Comparison of ENCODE assay signal across 2 cellular contexts in genomic region chr11:73571982-73572381, GRCh38. TPM values are rescaled to one million over a fixed set of nuclear protein-coding genes. Genes with fewer than 3 reads are reported as not detected.
DNase-seq lines count a peak whose midpoint lies in the region; TF ChIP-seq lines count a peak whose summit lies in the region.
"Not testable (repeated sequence)": the region's sequence is repeated elsewhere in the genome, so short reads cannot be mapped to it uniquely, and the experiment has no call there.

No MANE protein-coding gene starts in this region.

- peaks cover 33% of the 10 kb centered on the region for H3K4me1 Mint-ChIP-seq in glutamatergic neuron (ENCODE audit: low read depth, unreplicated experiment)

- not testable (repeated sequence) for H3K27me3 Mint-ChIP-seq in glutamatergic neuron (ENCODE audit: unreplicated experiment)

- H3K27ac Mint-ChIP-seq in glutamatergic neuron (ENCODE audit: unreplicated experiment) = not testable (repeated sequence)

- CTCF ChIA-PET in RWPE1 (lab: Yijun Ruan, JAX) = not testable (repeated sequence)

- peak overlapping the region; percentile 78 for H3K27ac ChIP-seq in RWPE1

- POLR2A ChIA-PET in RWPE1 (lab: Yijun Ruan, JAX; ENCODE audit: low non-redundant PET) = not testable (repeated sequence)

- not testable (repeated sequence) for H3K4me3 Mint-ChIP-seq in glutamatergic neuron (ENCODE audit: unreplicated experiment)

- not testable (repeated sequence) for DNase-seq in RWPE1 (ENCODE audit: low spot score)
- DNase-seq in glutamatergic neuron = peak; percentile 19

- TF ChIP-seq CTCF in RWPE1 (conservative IDR thresholded peaks at IDR 0.05; ENCODE audit: low read depth); glutamatergic neuron (IDR thresholded peaks at IDR 0.05; ENCODE audit: partially characterized antibody, unreplicated experiment): not testable (repeated sequence)

- H3K36me3 Mint-ChIP-seq in glutamatergic neuron (ENCODE audit: unreplicated experiment) = not testable (repeated sequence)

- not testable (repeated sequence) for H3K9me3 Mint-ChIP-seq in glutamatergic neuron (ENCODE audit: unreplicated experiment)

RNA-seq across cellular contexts. Expression of gene FAM168A, which starts 25.9 kb away (rescaled TPM):
- 84.3 TPM for total RNA-seq in glutamatergic neuron (ENCODE audit: unreplicated experiment)
